In genomic region chr12:52971701-52972329, GRCh38 we compare ENCODE assay signal across 14 cellular contexts. TPM values are rescaled to one million over a fixed set of nuclear protein-coding genes. Genes with fewer than 3 reads are reported as not detected.
DNase-seq lines count a peak whose midpoint lies in the region; ATAC-seq and TF ChIP-seq lines count a peak whose summit lies in the region.
"Had no signal": no experiment of that assay in that cellular context is flagged by ENCODE, and none has a peak within 500 bp of the region (broad histone marks: within the 10 kb centered on the region; RNA-seq: fewer than 3 reads in every experiment).

No MANE protein-coding gene starts in this region.

- no peak overlapping the region for H2AFZ ChIP-seq in GM23248

- TF ChIP-seq CTCF in RWPE1 (conservative IDR thresholded peaks at IDR 0.05; ENCODE audit: low read depth) (no peak), progenitor cell of endocrine pancreas (IDR thresholded peaks at IDR 0.05; ENCODE audit: unreplicated experiment) (no peak)

- no peak for ATAC-seq in HG03097 (IDR thresholded peaks at IDR 0.05; ENCODE audit: low FRiP score, unreplicated experiment)

- no peaks in the 10 kb centered on the region for H4K20me1 ChIP-seq in GM23248 (ENCODE audit: insufficient read depth)

- peaks cover 8% of the 10 kb centered on the region for H3F3A ChIP-seq in GM23248 (ENCODE audit: insufficient read depth)

- in situ Hi-C loops in GM23248 (cut with MboI), result no loop called here

- peaks cover 47% of the 10 kb centered on the region for H3K4me1 Mint-ChIP-seq in progenitor cell of endocrine pancreas (ENCODE audit: low read depth)

- no peaks in the 10 kb centered on the region for H3K79me2 ChIP-seq in GM23248 (ENCODE audit: insufficient read depth)

- DNase-seq in GM23248 (peak; percentile 93), RWPE1 (ENCODE audit: low spot score) (peak; percentile 85), epithelial cell of prostate (ENCODE audit: low read depth, low spot score) (peak; percentile 71), progenitor cell of endocrine pancreas (ENCODE audit: low spot score, unreplicated experiment) (no peak), epidermal melanocyte (ENCODE audit: insufficient read length, low spot score) (no peak), SKM-1 treated with dmso at 0.1 percent for 144 hours (lab: John Stamatoyannopoulos, UW; ENCODE audit: unreplicated experiment) (no peak)
- DNase-seq in NK-92 treated with Interleukin-12 subunit alpha and Interleukin-12 subunit beta, amount 100 ng/mL, for 24 hours (lab: John Stamatoyannopoulos, UW), result no peak
- DNase-seq: activated CD4-positive, alpha-beta T cell treated with anti-CD3 and anti-CD28 coated beads for 4 hours; DMS 273 treated with DMSO at 0.1 percent for 48 hours; glutamatergic neuron; NCI-H1092 treated with DMSO at 0.1 percent for 48 hours had no signal

- no peaks in the 10 kb centered on the region for H3K27me3 Mint-ChIP-seq in progenitor cell of endocrine pancreas

- no peaks in the 10 kb centered on the region for H3K9me2 ChIP-seq in GM23248 (ENCODE audit: insufficient read depth)

- H3K9me3 ChIP-seq in GM23248 (ENCODE audit: low read depth), result no peaks in the 10 kb centered on the region

- H3K9me3 Mint-ChIP-seq in progenitor cell of endocrine pancreas (ENCODE audit: low read depth), result no peaks in the 10 kb centered on the region

- H3K27me3 ChIP-seq in GM23248 (replicated peaks; ENCODE audit: insufficient read depth), result no peaks in the 10 kb centered on the region

- H3K36me3 ChIP-seq in GM23248 (ENCODE audit: low read depth), result no peaks in the 10 kb centered on the region

- H3K9ac ChIP-seq in GM23248, result 0 out of 2 replicates have a peak overlapping the region, but pooled peaks have one; percentile 17

- CTCF ChIA-PET in RWPE1 (lab: Yijun Ruan, JAX), result interaction anchor here (0.6 to 3.0 kb wide), 6 partner anchors 9 to 816 kb away, joined by 3 to 20 read pairs (median 5); no protein-coding TSS in a partner anchor

- no peaks in the 10 kb centered on the region for H3K36me3 Mint-ChIP-seq in progenitor cell of endocrine pancreas (ENCODE audit: insufficient read depth)

- POLR2A ChIA-PET in RWPE1 (lab: Yijun Ruan, JAX; ENCODE audit: low non-redundant PET), result interaction anchor here (0.7 kb wide), 1 partner anchor 798 kb away, joined by 4 read pairs; no protein-coding TSS in a partner anchor

- H3K4me1 ChIP-seq in GM23248 (ENCODE audit: insufficient read depth), result peaks cover 30% of the 10 kb centered on the region

- no peak overlapping the region for H3K4me3 Mint-ChIP-seq in progenitor cell of endocrine pancreas (ENCODE audit: low read depth)

- peak overlapping the region; percentile 74 for H3K27ac ChIP-seq in GM23248
- peak overlapping the region; percentile 96 for H3K27ac ChIP-seq in RWPE1
- peak overlapping the region; percentile 97 for H3K27ac ChIP-seq in epithelial cell of prostate

- H3K27ac Mint-ChIP-seq in progenitor cell of endocrine pancreas, result peak overlapping the region; percentile 87

- peak overlapping the region; percentile 33 for H3K4me2 ChIP-seq in GM23248 (ENCODE audit: unreplicated experiment)

- 56 to 68% methylated on average over 8 of the region's 8 CpGs for WGBS in GM23248 (ENCODE audit: low coverage in 1 of 2, low lambda C conversion rate in 2 of 2, missing lambda C conversion rate in 2 of 2), 2 experiments

- H3K4me3 ChIP-seq in GM23248, result no peak overlapping the region
- H3K4me3 ChIP-seq: skin epidermis had no signal

RNA-seq across cellular contexts. Expression of gene KRT18, which starts 22.9 kb away (rescaled TPM):
- 69.9 and 83.8 TPM in 2 replicates for total RNA-seq in GM23248 (2014; rRNA removed; shearing (Covaris generic))
- polyA plus RNA-seq in GM23248 (2016; fragmentation: Nextera tagmentation; extraction: Ambion mirVana), result 141 TPM in 2 replicates
- total RNA-seq in progenitor cell of endocrine pancreas, result 608 and 692 TPM in 2 replicates
- total RNA-seq: OCI-LY7 had no signal

RNA-seq across cellular contexts. Expression of gene EIF4B, which starts 34.4 kb away (rescaled TPM):
- 436 and 501 TPM in 2 replicates for total RNA-seq in GM23248 (2014; rRNA removed; shearing (Covaris generic))
- 73.4 and 74.8 TPM in 2 replicates for polyA plus RNA-seq in GM23248 (2016; fragmentation: Nextera tagmentation; extraction: Ambion mirVana)
- 447 and 487 TPM in 2 replicates for total RNA-seq in progenitor cell of endocrine pancreas

Comparison
In these comparisons a context has a peak if more than half of its experiments do, and no peak if none do; other contexts are left out.
1. DNase-seq: peak in GM23248 (single experiment), RWPE1 (single experiment) and epithelial cell of prostate (single experiment); none in progenitor cell of endocrine pancreas (single experiment), epidermal melanocyte (single experiment), NK-92 treated with Interleukin-12 subunit alpha and Interleukin-12 subunit beta, amount 100 ng/mL, for 24 hours (single experiment) and SKM-1 treated with dmso at 0.1 percent for 144 hours (single experiment).
2. Peak in every context shown above with its lines, with median percentiles within 50 percentile points of each other: H3K27ac ChIP-seq.